Comparison of ENCODE assay signal across 8 cellular contexts in the genomic region with DNA sequence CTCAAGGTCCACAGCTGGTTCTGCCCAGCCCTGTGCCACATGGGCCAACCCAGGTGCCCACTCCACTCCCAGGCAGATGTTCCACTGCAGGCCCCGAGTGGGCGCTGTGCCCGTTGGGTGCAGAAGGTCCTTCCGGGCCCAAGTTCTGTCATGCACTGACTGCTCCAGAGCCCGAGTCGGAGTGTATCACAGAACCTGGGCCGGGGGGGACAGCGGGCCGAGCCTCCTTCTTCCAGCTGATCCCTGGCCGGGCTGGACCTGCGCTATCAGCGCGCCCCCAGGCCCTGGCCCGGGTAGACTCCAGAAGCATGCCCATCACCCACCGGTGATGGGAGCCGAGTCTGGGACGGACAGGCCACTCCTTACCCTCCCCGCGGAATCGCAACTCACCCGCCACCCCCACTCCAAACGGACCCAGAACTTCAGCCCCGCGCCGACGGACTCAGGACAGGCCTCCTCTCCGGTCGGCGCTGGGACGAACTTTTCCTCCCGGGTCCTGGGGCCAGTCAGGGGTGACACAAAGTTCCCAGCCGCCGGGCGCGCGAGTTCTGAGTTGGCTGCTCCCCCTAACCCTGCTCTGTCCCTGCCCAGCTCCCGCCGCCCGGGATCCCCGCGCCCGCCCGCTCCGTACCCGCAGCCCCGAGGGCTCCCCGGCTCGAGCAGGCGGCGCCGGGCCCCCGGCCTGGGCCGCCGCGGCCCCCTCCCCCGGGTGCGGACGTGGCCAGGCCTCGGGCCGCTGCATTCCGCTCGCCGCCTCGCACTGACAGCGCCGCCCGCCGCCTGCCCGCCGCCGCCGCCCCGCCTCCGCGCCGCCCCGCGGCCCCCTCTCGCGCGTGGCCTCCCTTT. TPM values are rescaled to one million over a fixed set of nuclear protein-coding genes. Genes with fewer than 3 reads are reported as not detected.
A peak's percentile ranks its signal among the peaks of the same experiment; 100 is the strongest.
DNase-seq lines count a peak whose midpoint lies in the region; ATAC-seq, FAIRE-seq and TF ChIP-seq lines count a peak whose summit lies in the region.

A gene with protein sequence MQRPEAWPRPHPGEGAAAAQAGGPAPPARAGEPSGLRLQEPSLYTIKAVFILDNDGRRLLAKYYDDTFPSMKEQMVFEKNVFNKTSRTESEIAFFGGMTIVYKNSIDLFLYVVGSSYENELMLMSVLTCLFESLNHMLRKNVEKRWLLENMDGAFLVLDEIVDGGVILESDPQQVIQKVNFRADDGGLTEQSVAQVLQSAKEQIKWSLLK (minus strand): TSS at position 762 of the 846 bp plus-strand sequence. CDS start 20 bp downstream, at position 742.

- H3K27me3 ChIP-seq in iPS-18a (ENCODE audit: control insufficient read depth, insufficient read depth, low read length) (peaks cover 32% of the 10 kb centered on the region), small intestine (ENCODE audit: control insufficient read depth in 2 of 2, insufficient read depth in 2 of 2, low read length in 2 of 2) (peaks cover 0 to 7% of the 10 kb centered on the region in 2 donors)

- WGBS in A549 (ENCODE audit: missing lambda C conversion rate), result 11% methylated on average over 23 of the region's 81 CpGs
- 1 to 2% (median 1%) methylated on average over 48 to 81 of the region's 81 CpGs for WGBS in small intestine, 3 donors

- H3K4me2 ChIP-seq in A549, result peak within 1 kb of the TSS; percentile 91

- H3K9me3 ChIP-seq in A549 (no peaks in the 10 kb centered on the region), iPS-18a (ENCODE audit: control insufficient read depth, low read depth, low read length) (no peaks in the 10 kb centered on the region), small intestine (ENCODE audit: control insufficient read depth, low read depth) (no peaks in the 10 kb centered on the region)

- in situ Hi-C loops in astrocyte of the spinal cord (cut with HindIII; ENCODE audit: low sequenced_read_pairs), result no loop called here

- peak; percentile 94 to 95 for ATAC-seq in A549
- ATAC-seq in GM21529 (IDR thresholded peaks at IDR 0.05; ENCODE audit: unreplicated experiment), result peak; percentile 62
- ATAC-seq in GM21360 (IDR thresholded peaks at IDR 0.05; ENCODE audit: unreplicated experiment), result no peak

- no peaks in the 10 kb centered on the region for H3K36me3 ChIP-seq in iPS-18a (ENCODE audit: control insufficient read depth, low read depth, low read length)
- H3K36me3 ChIP-seq in small intestine (ENCODE audit: control insufficient read depth in 2 of 2, insufficient read depth in 2 of 2, low read length in 2 of 2), result no peaks in the 10 kb centered on the region

- 0 out of 5 replicates have a peak, but pooled peaks have one; percentile 17 to 36 for TF ChIP-seq RAD21 in A549 (conservative IDR thresholded peaks at IDR 0.05 in 1 of 2, IDR thresholded peaks at IDR 0.05 in 1 of 2)

- TF ChIP-seq CTCF in A549 (IDR thresholded peaks at IDR 0.05) (peak; percentile 70), astrocyte of the spinal cord (IDR thresholded peaks at IDR 0.05; ENCODE audit: low read depth, low read length) (peak; percentile 67)

- H3K4me1 ChIP-seq in A549 (0 out of 3 replicates have a peak, but pooled peaks cover 3% of the 10 kb centered on the region), iPS-18a (ENCODE audit: control insufficient read depth, low read depth, low read length) (no peaks in the 10 kb centered on the region), small intestine (ENCODE audit: control insufficient read depth in 2 of 2, insufficient read depth in 1 of 2, low read depth in 1 of 2, low read length in 1 of 2) (peaks cover 0 to 6% of the 10 kb centered on the region in 2 donors)

- TF ChIP-seq POLR2A in A549 (IDR thresholded peaks at IDR 0.05; ENCODE audit: low read length), result peak; percentile 28

- DNase-seq in A549 (ENCODE audit: low read depth in 1 of 2, low spot score in 1 of 2), result peak; percentile 71 to 85
- DNase-seq in T-helper 1 cell, result peak; percentile 44 to 79 (median 59)
- DNase-seq in astrocyte of the spinal cord (ENCODE audit: low read depth, low spot score), result peak; percentile 47
- peak; percentile 31 for DNase-seq in small intestine
- no peak for DNase-seq in NCI-H2196 treated with DMSO at 0.1 percent for 48 hours (lab: John Stamatoyannopoulos, UW; ENCODE audit: unreplicated experiment)

- CTCF ChIA-PET in A549 (lab: Yijun Ruan, JAX), result interaction anchor here (0.8 to 46.6 kb wide), 19 partner anchors 8 to 576 kb away, joined by 3 to 1398 read pairs (median 4); a partner anchor contains a TSS

- no peak within 1 kb of the TSS for H3K9ac ChIP-seq in iPS-18a (ENCODE audit: low read length)

- no peak for TF ChIP-seq EP300 in A549 (IDR thresholded peaks at IDR 0.05)

- peak within 1 kb of the TSS; percentile 74 to 91 for H3K27ac ChIP-seq in A549
- no peak within 1 kb of the TSS for H3K27ac ChIP-seq in iPS-18a (ENCODE audit: low read length)
- peak within 1 kb of the TSS in 1 of 2 donors; percentile 32 for H3K27ac ChIP-seq in small intestine (ENCODE audit: low read depth in 1 of 2, low read length in 1 of 2)

- FAIRE-seq in A549 (lab: Jason Lieb, UNC) (no peak), small intestine (lab: Jason Lieb, UNC) (no peak)

- POLR2A ChIA-PET in A549 (lab: Yijun Ruan, JAX), result interaction anchor here (1.4 to 1.6 kb wide), 2 partner anchors 10 to 12 kb away, joined by 4 to 9 read pairs; no protein-coding TSS in a partner anchor

- H3K4me3 ChIP-seq in A549 (peak within 1 kb of the TSS; percentile 63), astrocyte of the spinal cord (ENCODE audit: low read depth, low read length) (peak within 1 kb of the TSS; percentile 62), iPS-18a (ENCODE audit: low read length) (peak within 1 kb of the TSS; percentile 59), small intestine (ENCODE audit: low read depth in 1 of 2, low read length in 2 of 2) (peak within 1 kb of the TSS; percentile 59 to 62)

TF ChIP-seq in A549, 52 proteins besides CTCF, POLR2A, EP300 and RAD21:
- TF ChIP-seq, protein P1, sequence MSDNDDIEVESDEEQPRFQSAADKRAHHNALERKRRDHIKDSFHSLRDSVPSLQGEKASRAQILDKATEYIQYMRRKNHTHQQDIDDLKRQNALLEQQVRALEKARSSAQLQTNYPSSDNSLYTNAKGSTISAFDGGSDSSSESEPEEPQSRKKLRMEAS (IDR thresholded peaks at IDR 0.05), result peak; percentile 79
- peak; percentile 34; the same call in 2 of the 3 replicates for TF ChIP-seq SMC3 (IDR thresholded peaks at IDR 0.05)
- TF ChIP-seq HOXA7 (CRISPR knock-in tag; IDR thresholded peaks at IDR 0.05), result no peak
- TF ChIP-seq, protein P2, sequence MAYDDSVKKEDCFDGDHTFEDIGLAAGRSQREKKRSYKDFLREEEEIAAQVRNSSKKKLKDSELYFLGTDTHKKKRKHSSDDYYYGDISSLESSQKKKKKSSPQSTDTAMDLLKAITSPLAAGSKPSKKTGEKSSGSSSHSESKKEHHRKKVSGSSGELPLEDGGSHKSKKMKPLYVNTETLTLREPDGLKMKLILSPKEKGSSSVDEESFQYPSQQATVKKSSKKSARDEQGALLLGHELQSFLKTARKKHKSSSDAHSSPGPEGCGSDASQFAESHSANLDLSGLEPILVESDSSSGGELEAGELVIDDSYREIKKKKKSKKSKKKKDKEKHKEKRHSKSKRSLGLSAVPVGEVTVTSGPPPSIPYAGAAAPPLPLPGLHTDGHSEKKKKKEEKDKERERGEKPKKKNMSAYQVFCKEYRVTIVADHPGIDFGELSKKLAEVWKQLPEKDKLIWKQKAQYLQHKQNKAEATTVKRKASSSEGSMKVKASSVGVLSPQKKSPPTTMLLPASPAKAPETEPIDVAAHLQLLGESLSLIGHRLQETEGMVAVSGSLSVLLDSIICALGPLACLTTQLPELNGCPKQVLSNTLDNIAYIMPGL (CRISPR knock-in tag; IDR thresholded peaks at IDR 0.05; ENCODE audit: borderline replicate concordance), result no peak
- TF ChIP-seq TFCP2L1 (CRISPR knock-in tag; IDR thresholded peaks at IDR 0.05), result peak; percentile 9; the same call in 1 of the 2 replicates
- peak; percentile 64; the same call in 1 of the 2 replicates for TF ChIP-seq MYC (IDR thresholded peaks at IDR 0.05; ENCODE audit: borderline replicate concordance, low read length)

RNA-seq across cellular contexts. Expression of the gene that starts here (rescaled TPM):
- polyA plus RNA-seq in A549 (2011; rRNA removed) (19.1 and 19.3 TPM in 2 replicates), A549 (2017; fragmentation: RNase III; extraction: RNeasy Plus Mini Kit Qiagen cat#74134 plus additional on column Dnase treatment) (10.6 to 11.0 TPM (median 10.9 TPM) in 3 replicates), small intestine (1 to 10 TPM in 2 of 3 donors, not detected in 1; 4.4 to 7.3 TPM)
- 12.3 and 13.7 TPM in 2 replicates for polyA plus RNA-seq in A549 (2012; cell fraction: cytosol; rRNA removed)
- 7.1 and 11.4 TPM in 2 replicates for polyA plus RNA-seq in A549 (2012; cell fraction: nucleus; rRNA removed)
- 12.7 and 13.4 TPM in 2 replicates for polyA minus RNA-seq in A549 (2011; rRNA and poly(A)+ RNA removed)
